In genomic region chr15:98428253-98428989, GRCh38 we compare ENCODE assay signal across 8 cellular contexts.
DNase-seq lines count a peak whose midpoint lies in the region; ATAC-seq and TF ChIP-seq lines count a peak whose summit lies in the region.

No MANE protein-coding gene starts in this region.

- intact Hi-C loops in body of pancreas (cut with DNase I), result no loop called here

- DNase-seq in EL (peak; percentile 73), HUDEP-2 (lab: John Stamatoyannopoulos, UW; ENCODE audit: unreplicated experiment in 76 of 76) (peak in 39 of 76 experiments; percentile 2 to 67 (median 25)), T-helper 22 cell (ENCODE audit: low read depth) (peak; percentile 5), body of pancreas (peak; percentile 65 to 83 (median 74))

- H3K4me3 ChIP-seq in body of pancreas (no peak overlapping the region), iPS-15b (ENCODE audit: low read depth, low read length) (peak overlapping the region; percentile 62), skeletal muscle tissue (ENCODE audit: low read length in 3 of 3) (peak overlapping the region; percentile 53 to 71 (median 59))

- 3 to 5% methylated on average over 10 to 49 of the region's 49 CpGs for WGBS in body of pancreas, 2 donors

- H3K27me3 ChIP-seq in body of pancreas, result no peaks in the 10 kb centered on the region
- peaks cover 32% of the 10 kb centered on the region for H3K27me3 ChIP-seq in iPS-15b (ENCODE audit: control insufficient read depth, insufficient read depth, low read length)
- peaks cover 25 to 55% (median 27%) of the 10 kb centered on the region in 3 donors for H3K27me3 ChIP-seq in skeletal muscle tissue (ENCODE audit: control insufficient read depth in 3 of 3, insufficient read depth in 3 of 3, low read length in 3 of 3)

- H3K9ac ChIP-seq in iPS-15b (ENCODE audit: low read depth, low read length), result no peak overlapping the region
- H3K9ac ChIP-seq in skeletal muscle tissue (ENCODE audit: low read depth in 1 of 3, low read length in 3 of 3), result peak overlapping the region in 1 of 3 donors; percentile 57

- TF ChIP-seq POLR2A in body of pancreas (IDR thresholded peaks at IDR 0.05), result no peak

- H3K27ac ChIP-seq in body of pancreas, result peak overlapping the region in 2 of 4 donors; percentile 51 to 54
- H3K27ac ChIP-seq in skeletal muscle tissue (ENCODE audit: low read depth, low read length), result no peak overlapping the region

- peaks cover 12% of the 10 kb centered on the region for H3K4me1 ChIP-seq in body of pancreas
- H3K4me1 ChIP-seq in iPS-15b (ENCODE audit: control insufficient read depth, insufficient read depth, low read length), result no peaks in the 10 kb centered on the region
- peaks cover 1 to 6% (median 3%) of the 10 kb centered on the region in 3 donors for H3K4me1 ChIP-seq in skeletal muscle tissue (ENCODE audit: control insufficient read depth in 3 of 3, insufficient read depth in 3 of 3, low read length in 3 of 3)

- H3K36me3 ChIP-seq in body of pancreas (replicated peaks in 1 of 2; ENCODE audit: insufficient read depth in 1 of 2, low read depth in 2 of 2) (no peaks in the 10 kb centered on the region), iPS-15b (ENCODE audit: control insufficient read depth, insufficient read depth, low read length) (no peaks in the 10 kb centered on the region), skeletal muscle tissue (ENCODE audit: control insufficient read depth in 3 of 3, insufficient read depth in 3 of 3, low read length in 3 of 3) (no peaks in the 10 kb centered on the region)

- peak; percentile 73 to 96 (median 85) for TF ChIP-seq CTCF in body of pancreas (IDR thresholded peaks at IDR 0.05)

- ATAC-seq in GM21526 (IDR thresholded peaks at IDR 0.05; ENCODE audit: low FRiP score, unreplicated experiment), result peak; percentile 88
- peak; percentile 87 for ATAC-seq in body of pancreas
- ATAC-seq in GM18873 (IDR thresholded peaks at IDR 0.05; ENCODE audit: low FRiP score, unreplicated experiment), result no peak

- H3K9me3 ChIP-seq in body of pancreas (no peaks in the 10 kb centered on the region), iPS-15b (ENCODE audit: control insufficient read depth, insufficient read depth, low read length) (peaks cover 4% of the 10 kb centered on the region), skeletal muscle tissue (ENCODE audit: control insufficient read depth in 3 of 3, low read length in 3 of 3) (no peaks in the 10 kb centered on the region)

Comparison
In these comparisons a context has a peak if more than half of its experiments do, and no peak if none do; other contexts are left out.
1. DNase-seq: peak in every context shown above with its lines; median percentile 74 in body of pancreas; 73 in EL; 25 in HUDEP-2; 5 in T-helper 22 cell.
2. H3K4me3 ChIP-seq: peak in iPS-15b (single experiment) and skeletal muscle tissue (3 of 3); none in body of pancreas (0 of 2).